Comparison of ENCODE assay signal across 9 cellular contexts in the genomic region with DNA sequence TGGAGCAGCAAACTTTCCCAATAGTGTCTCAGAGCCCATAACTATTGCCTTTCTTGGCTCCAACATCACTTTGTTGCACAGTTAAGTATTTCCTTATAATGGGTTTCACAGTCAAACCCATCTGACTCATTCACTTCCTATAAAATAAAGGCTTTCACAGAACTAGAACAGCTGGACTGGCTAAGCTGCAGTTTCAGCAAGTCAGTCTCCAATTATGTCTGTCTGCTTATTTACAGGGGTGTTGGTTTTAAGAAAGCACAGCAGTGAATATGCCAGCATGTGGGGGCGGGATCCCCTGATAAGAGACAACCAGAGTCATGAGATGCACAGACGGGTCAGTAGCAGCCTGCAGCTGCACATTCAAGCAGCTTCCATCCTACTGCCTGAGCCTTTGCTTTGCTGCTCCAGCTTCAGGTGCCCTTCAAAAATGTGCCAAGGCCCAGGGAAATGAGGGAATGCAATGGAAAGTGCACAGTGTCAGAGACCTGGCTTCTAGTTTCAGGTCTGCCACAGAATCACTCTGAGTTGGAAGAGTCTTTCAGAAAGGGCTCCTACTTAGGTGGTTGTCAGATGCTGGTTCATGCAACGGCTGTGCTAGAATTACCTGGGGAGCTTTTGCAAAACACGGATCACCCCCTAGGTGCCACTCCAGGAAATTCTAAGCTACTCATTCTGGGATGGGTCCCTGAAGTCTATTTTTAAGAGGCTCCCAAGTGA. TPM values are rescaled to one million over a fixed set of nuclear protein-coding genes. Genes with fewer than 3 reads are reported as not detected.
DNase-seq lines count a peak whose midpoint lies in the region; ATAC-seq and TF ChIP-seq lines count a peak whose summit lies in the region.
"Had no signal": no experiment of that assay in that cellular context is flagged by ENCODE, and none has a peak within 500 bp of the region (broad histone marks: within the 10 kb centered on the region; RNA-seq: fewer than 3 reads in every experiment).

No MANE protein-coding gene starts in this region.

- H3K4me3 ChIP-seq in ACC112 (ENCODE audit: low read depth, low read length) = no peak overlapping the region
- no peak overlapping the region for H3K4me3 ChIP-seq in astrocyte of the spinal cord (ENCODE audit: low read depth, low read length)
- no peak overlapping the region for H3K4me3 ChIP-seq in left lung

- TF ChIP-seq CTCF in astrocyte of the spinal cord (IDR thresholded peaks at IDR 0.05; ENCODE audit: low read depth, low read length) = no peak
- no peak for TF ChIP-seq CTCF in left lung (IDR thresholded peaks at IDR 0.05)

- in situ Hi-C loops in astrocyte of the spinal cord (cut with HindIII; ENCODE audit: low sequenced_read_pairs) = no loop called here

- H3K4me1 ChIP-seq in ACC112 (ENCODE audit: control insufficient read depth, insufficient read depth, low read length, unreplicated experiment) = peaks cover 33% of the 10 kb centered on the region
- peaks cover 14 to 54% of the 10 kb centered on the region in 2 donors for H3K4me1 ChIP-seq in left lung

- H3K27me3 ChIP-seq in ACC112 (ENCODE audit: insufficient read depth, low read length) (no peaks in the 10 kb centered on the region), left lung (no peaks in the 10 kb centered on the region)

- intact Hi-C loops in left lung (cut with DNase I) = loop anchor here in 1 of 2 donors (10.0 kb wide), 1 partner anchor 145 kb away; the partner anchor contains the start of gene AZIN2

- H2AFZ ChIP-seq in ACC112 (ENCODE audit: low read length, unreplicated experiment) = no peak overlapping the region

- H3K79me2 ChIP-seq in ACC112 (ENCODE audit: control insufficient read depth, insufficient read depth, low read length, unreplicated experiment) = no peaks in the 10 kb centered on the region

- peaks cover 21% of the 10 kb centered on the region for H3K36me3 ChIP-seq in ACC112 (ENCODE audit: insufficient read depth, low read length)
- peaks cover 0 to 97% of the 10 kb centered on the region in 2 donors for H3K36me3 ChIP-seq in left lung

- peak; percentile 75 for ATAC-seq in left lung
- no peak for ATAC-seq in HG02571 (IDR thresholded peaks at IDR 0.05; ENCODE audit: unreplicated experiment)
- ATAC-seq in HG02623 (IDR thresholded peaks at IDR 0.05; ENCODE audit: unreplicated experiment) = no peak
- no peak for ATAC-seq in HG02981 (IDR thresholded peaks at IDR 0.05; ENCODE audit: unreplicated experiment)

- DNase-seq in Kasumi-1 (lab: John Stamatoyannopoulos, UW) (peak; percentile 37 to 62), astrocyte of the spinal cord (ENCODE audit: low read depth, low spot score) (peak; percentile 86), left lung (peak in 1 of 2 donors; percentile 65), NCI-H526 treated with DMSO at 0.1 percent for 48 hours (lab: John Stamatoyannopoulos, UW) (no peak)

- H3K27ac ChIP-seq in ACC112 (ENCODE audit: low read depth, low read length) (peak overlapping the region; percentile 45; the same call in 1 of the 2 replicates), left lung (peak overlapping the region; percentile 54 to 66)

- no peaks in the 10 kb centered on the region for H3K9me3 ChIP-seq in left lung

RNA-seq across cellular contexts. Expression of gene RNF19B, which starts 24.8 kb away (rescaled TPM):
- 10 to 100 TPM; 37.8 to 46.0 TPM for total RNA-seq in left lung

RNA-seq across cellular contexts. Expression of gene TMEM54, which starts 38.6 kb away (rescaled TPM):
- total RNA-seq in left lung = 10 to 100 TPM; 29.3 to 87.0 TPM

RNA-seq across cellular contexts. Expression of gene HPCA, which starts 53.5 kb away (rescaled TPM):
- total RNA-seq in left lung = under 1 TPM in 1 of 2 donors, not detected in 1; 0.35 TPM
- total RNA-seq: epithelial cell of proximal tubule had no signal
